Comparison of ENCODE assay signal across 28 cellular contexts in genomic region chr17:60066576-60066975, GRCh38.
"Had no signal": no experiment of that assay in that cellular context is flagged by ENCODE, and none has a peak within 500 bp of the region (broad histone marks: within the 10 kb centered on the region; RNA-seq: fewer than 3 reads in every experiment).

No MANE protein-coding gene starts in this region.

- FAIRE-seq: colon had no signal

- H3K9me3 ChIP-seq: body of pancreas, esophagus muscularis mucosa, gastrocnemius medialis, heart left ventricle had no signal

- DNase-seq: activated CD4-positive, alpha-beta T cell treated with anti-CD3 and anti-CD28 coated beads for 1 hour; activated CD4-positive, alpha-beta T cell treated with anti-CD3 and anti-CD28 coated beads for 4 hours; activated CD4-positive, alpha-beta T cell treated with anti-CD3 and anti-CD28 coated beads, Interleukin-2, amount 10 ng/mL, durations not matched to agents 7 days and 5 days; activated CD4-positive, alpha-beta T cell treated with anti-CD3 and anti-CD28 coated beads, Interleukin-2, amount 50 U/mL, for 48 hours; activated CD4-positive, CD25-positive, alpha-beta regulatory T cell; activated CD8-positive, alpha-beta memory T cell treated with anti-CD3 and anti-CD28 coated beads for 24 hours; activated CD8-positive, alpha-beta T cell treated with anti-CD3 and anti-CD28 coated beads for 36 hours; activated effector memory CD4-positive, alpha-beta T cell treated with anti-CD3 and anti-CD28 coated beads, Interleukin-2, amount 50 U/mL, for 16 hours; activated naive CD4-positive, alpha-beta T cell treated with anti-CD3 and anti-CD28 coated beads for 36 hours; activated naive CD8-positive, alpha-beta T cell treated with anti-CD3 and anti-CD28 coated beads for 36 hours; activated naive CD8-positive, alpha-beta T cell treated with anti-CD3 and anti-CD28 coated beads, Interleukin-2, amount 50 U/mL, for 24 hours; activated T-cell treated with anti-CD3 and anti-CD28 coated beads, Interleukin-2, amount 50 U/mL, for 4 hours; adrenal gland; amygdala; aorta; body of pancreas; caudate nucleus; cortex of kidney; effector CD4-positive, alpha-beta T cell; erythroblast; foreskin keratinocyte; gastrocnemius medialis; glutamatergic neuron; heart left ventricle; T-helper 1 cell; T-helper 17 cell had no signal

- H3K27ac ChIP-seq: adrenal gland, body of pancreas, esophagus muscularis mucosa, foreskin keratinocyte, gastrocnemius medialis, heart left ventricle had no signal

- H3K4me1 ChIP-seq: adrenal gland, body of pancreas, esophagus muscularis mucosa, gastrocnemius medialis, heart left ventricle had no signal

- H3K4me3 ChIP-seq: adrenal gland, body of pancreas, esophagus muscularis mucosa, gastrocnemius medialis, heart left ventricle had no signal

- H3K27me3 ChIP-seq: adrenal gland, body of pancreas, esophagus muscularis mucosa, foreskin keratinocyte, gastrocnemius medialis, heart left ventricle had no signal

- ATAC-seq: activated CD8-positive, alpha-beta T cell treated with anti-CD3 and anti-CD28 coated beads for 36 hours; activated naive CD8-positive, alpha-beta T cell treated with anti-CD3 and anti-CD28 coated beads, Interleukin-2, amount 50 U/mL, for 24 hours; activated T-cell treated with anti-CD3 and anti-CD28 coated beads, Interleukin-2, amount 50 U/mL, for 4 hours; body of pancreas; foreskin keratinocyte; gastrocnemius medialis; heart left ventricle; T-helper 17 cell had no signal
